23 cellular contexts compared by ENCODE assay signal in genomic region chr2:210895132-210895531, GRCh38.
DNase-seq lines count a peak whose midpoint lies in the region; ATAC-seq and TF ChIP-seq lines count a peak whose summit lies in the region.
"Had no signal": no experiment of that assay in that cellular context is flagged by ENCODE, and none has a peak within 500 bp of the region (broad histone marks: within the 10 kb centered on the region; RNA-seq: fewer than 3 reads in every experiment).

No MANE protein-coding gene starts in this region.

- no peak overlapping the region for H3K9ac ChIP-seq in PC-3 (ENCODE audit: low read length)
- H3K9ac ChIP-seq: KMS-11 had no signal

- TF ChIP-seq CTCF in PC-3 (conservative IDR thresholded peaks at IDR 0.05; ENCODE audit: low read depth, low read length) (peak; percentile 46), fibroblast of the aortic adventitia (IDR thresholded peaks at IDR 0.05; ENCODE audit: insufficient read depth, low read length) (peak; percentile 30)

- H3K4me3 ChIP-seq in PC-3 (ENCODE audit: low read length) (no peak overlapping the region), fibroblast of the aortic adventitia (ENCODE audit: low read depth, low read length) (no peak overlapping the region)
- H3K4me3 ChIP-seq: Peyer's patch, SJSA1, spleen, thyroid gland had no signal

- H3K4me2 ChIP-seq in PC-3 (ENCODE audit: low read length) = no peak overlapping the region
- H3K4me2 ChIP-seq: KMS-11 had no signal

- DNase-seq in NCI-H510A (lab: John Stamatoyannopoulos, UW) = peak; percentile 5
- no peak for DNase-seq in NCI-H510A treated with DMSO at 0.1 percent for 48 hours (lab: John Stamatoyannopoulos, UW)
- peak; percentile 46 for DNase-seq in PC-3
- no peak for DNase-seq in fibroblast of the aortic adventitia (ENCODE audit: low read depth)
- DNase-seq in anterior cingulate cortex (lab: John Stamatoyannopoulos, UW) = no peak
- DNase-seq in kidney tubule cell (ENCODE audit: low spot score) = no peak
- DNase-seq in activated CD4-positive, CD25-positive, alpha-beta regulatory T cell treated with anti-CD3 and anti-CD28 coated beads, Interleukin-2, amount 50 U/mL, for 72 hours = no peak
- DNase-seq: activated B cell treated with CpG ODN at 0.5 μM for 24 hours; activated CD4-positive, alpha-beta T cell treated with anti-CD3 and anti-CD28 coated beads, Interleukin-2, amount 50 U/mL, for 48 hours; activated effector memory CD4-positive, alpha-beta T cell treated with Interleukin-2 at 50 U/mL for 16 hours; activated naive CD8-positive, alpha-beta T cell treated with anti-CD3 and anti-CD28 coated beads, Interleukin-2, amount 10 ng/mL, durations not matched to agents 7 days and 5 days; COR-L47; effector memory CD8-positive, alpha-beta T cell; naive thymus-derived CD4-positive, alpha-beta T cell; NCI-H1930; Peyer's patch; spleen; stimulated activated CD4-positive, alpha-beta T cell treated with anti-CD3 and anti-CD28 coated beads, Interleukin-4, amount 100 ng/mL, for 24 hours; stimulated activated naive CD4-positive, alpha-beta T cell treated with Interleukin-2 at 50 U/mL for 16 hours; thyroid gland had no signal

- H3K9me2 ChIP-seq in PC-3 (replicated peaks; ENCODE audit: low read length) = no peaks in the 10 kb centered on the region

- H3K4me1 ChIP-seq in PC-3 (ENCODE audit: insufficient read depth, low read length) = peaks cover 10% of the 10 kb centered on the region
- H3K4me1 ChIP-seq: Peyer's patch, SJSA1, spleen, thyroid gland had no signal

- no peaks in the 10 kb centered on the region for H3K36me3 ChIP-seq in PC-3 (ENCODE audit: low read depth, low read length)
- H3K36me3 ChIP-seq: Peyer's patch, SJSA1, spleen, thyroid gland had no signal

- H3K79me2 ChIP-seq in PC-3 (ENCODE audit: low read length) = no peaks in the 10 kb centered on the region

- H3K9me3 ChIP-seq in PC-3 (ENCODE audit: low read length) = no peaks in the 10 kb centered on the region
- H3K9me3 ChIP-seq: Peyer's patch, SJSA1, thyroid gland had no signal

- no peaks in the 10 kb centered on the region for H3F3A ChIP-seq in PC-3 (ENCODE audit: low read length, unreplicated experiment)

- no peaks in the 10 kb centered on the region for H3K27me3 ChIP-seq in PC-3 (ENCODE audit: low read length)
- H3K27me3 ChIP-seq: Peyer's patch, SJSA1, spleen, thyroid gland had no signal

- no peak overlapping the region for H3K27ac ChIP-seq in PC-3 (ENCODE audit: low read length)
- H3K27ac ChIP-seq: KMS-11, Peyer's patch, SJSA1, spleen, thyroid gland had no signal

- BruUV-seq in PC-3 (replicated peaks; lab: Mats Ljungman, UMichigan) = no TSS peak

- intact Hi-C loops in PC-3 (cut with micrococcal nuclease) = no loop called here

- POLR2A ChIA-PET in PC-3 (lab: Charles Lee; ENCODE audit: unreplicated experiment) = no interaction called here

- CTCF ChIA-PET in PC-3 (lab: Charles Lee) = no interaction called here

- no peaks in the 10 kb centered on the region for H4K20me1 ChIP-seq in PC-3 (ENCODE audit: low read length)

- ATAC-seq in PC-3 (no peak), GM21515 (IDR thresholded peaks at IDR 0.05; ENCODE audit: unreplicated experiment) (no peak)
- ATAC-seq: effector memory CD8-positive, alpha-beta T cell; naive thymus-derived CD4-positive, alpha-beta T cell had no signal

- H2AFZ ChIP-seq in PC-3 (ENCODE audit: low read length) = no peak overlapping the region

Comparison
In these comparisons a context has a peak if more than half of its experiments do, and no peak if none do; other contexts are left out.
1. DNase-seq: peak in NCI-H510A (single experiment) and PC-3 (single experiment); none in NCI-H510A treated with DMSO at 0.1 percent for 48 hours (single experiment), fibroblast of the aortic adventitia (single experiment), anterior cingulate cortex (0 of 58), kidney tubule cell (single experiment) and activated CD4-positive, CD25-positive, alpha-beta regulatory T cell treated with anti-CD3 and anti-CD28 coated beads, Interleukin-2, amount 50 U/mL, for 72 hours (single experiment).